Comparison of ENCODE assay signal across 21 cellular contexts in the genomic region with DNA sequence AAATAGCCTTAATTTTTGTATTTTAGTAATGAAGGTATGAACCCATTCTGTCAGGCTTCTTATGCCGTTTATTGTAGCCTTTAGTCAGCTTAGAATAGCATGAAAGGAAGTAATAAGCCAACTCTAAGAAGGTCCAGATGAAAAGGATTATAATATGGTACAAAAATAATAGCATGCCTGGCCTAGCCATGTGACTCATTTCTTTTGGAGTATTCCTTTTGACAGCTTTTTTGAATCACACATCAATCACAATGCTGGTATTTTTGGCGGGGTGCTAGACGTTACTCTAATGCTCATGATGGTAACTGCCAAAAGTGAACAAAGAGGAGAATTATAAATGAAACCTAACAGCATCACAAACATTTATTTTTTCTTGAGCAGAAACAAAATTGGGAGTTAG. TPM values are rescaled to one million over a fixed set of nuclear protein-coding genes. Genes with fewer than 3 reads are reported as not detected.
DNase-seq lines count a peak whose midpoint lies in the region; ATAC-seq, FAIRE-seq and TF ChIP-seq lines count a peak whose summit lies in the region.
"Had no signal": no experiment of that assay in that cellular context is flagged by ENCODE, and none has a peak within 500 bp of the region (broad histone marks: within the 10 kb centered on the region; RNA-seq: fewer than 3 reads in every experiment).

No MANE protein-coding gene starts in this region.

- ATAC-seq in GM21447 (IDR thresholded peaks at IDR 0.05; ENCODE audit: unreplicated experiment): no peak
- ATAC-seq: body of pancreas; stimulated activated memory B cell treated with anti-CD40 and anti-IgM and Interleukin-4, amounts not matched to agents 10 μg/mL and 1 μg/mL and 100 μg/mL, for 72 hours had no signal

- DNase-seq in GM03348 (ENCODE audit: low spot score) (peak; percentile 24), RPMI7951 (ENCODE audit: low read depth) (peak; percentile 37), fibroblast of the aortic adventitia (ENCODE audit: low read depth) (peak; percentile 60), DMS114 treated with DMSO at 0.1 percent for 48 hours (lab: John Stamatoyannopoulos, UW; ENCODE audit: unreplicated experiment) (no peak), H7 (no peak), D721Med (ENCODE audit: insufficient read length, low spot score) (no peak)
- DNase-seq: activated CD4-positive, alpha-beta T cell treated with anti-CD3 and anti-CD28 coated beads for 1 hour; activated gamma-delta T cell treated with Interleukin-2 at 50 U/mL for 16 hours; BE2C; body of pancreas; effector memory CD4-positive, alpha-beta T cell; islet precursor cell; midbrain; NCI-H1436; NCI-H345; SIG-M5; T-helper 9 cell had no signal

- TF ChIP-seq CTCF in fibroblast of the aortic adventitia (IDR thresholded peaks at IDR 0.05; ENCODE audit: insufficient read depth, low read length): no peak
- TF ChIP-seq CTCF in D721Med (IDR thresholded peaks at IDR 0.05; ENCODE audit: insufficient read depth, missing control alignments): no peak

- H3K27ac ChIP-seq in skeletal muscle tissue (ENCODE audit: low read depth, low read length): peak overlapping the region; percentile 8
- H3K27ac ChIP-seq: body of pancreas had no signal

- H3K36me3 ChIP-seq in skeletal muscle tissue (ENCODE audit: control insufficient read depth in 3 of 3, insufficient read depth in 3 of 3, low read length in 3 of 3) (no peaks in the 10 kb centered on the region), H7 (replicated peaks; ENCODE audit: control insufficient read depth, insufficient read depth, low read length) (no peaks in the 10 kb centered on the region)
- H3K36me3 ChIP-seq: BE2C had no signal

- no peaks in the 10 kb centered on the region for H3K27me3 ChIP-seq in skeletal muscle tissue (ENCODE audit: control insufficient read depth in 3 of 3, insufficient read depth in 3 of 3, low read length in 3 of 3)
- no peaks in the 10 kb centered on the region for H3K27me3 ChIP-seq in H7 (ENCODE audit: control insufficient read depth, insufficient read depth, low read length)
- H3K27me3 ChIP-seq: BE2C, body of pancreas had no signal

- no peak overlapping the region for H3K9ac ChIP-seq in skeletal muscle tissue (ENCODE audit: low read depth in 1 of 3, low read length in 3 of 3)

- H3K9me3 ChIP-seq in skeletal muscle tissue (ENCODE audit: control insufficient read depth in 3 of 3, low read length in 3 of 3): no peaks in the 10 kb centered on the region
- H3K9me3 ChIP-seq: BE2C, body of pancreas had no signal

- no peak for FAIRE-seq in D721Med (lab: Jason Lieb, UNC)

- no peak overlapping the region for H3K4me3 ChIP-seq in fibroblast of the aortic adventitia (ENCODE audit: low read depth, low read length)
- no peak overlapping the region for H3K4me3 ChIP-seq in skeletal muscle tissue (ENCODE audit: low read length in 3 of 3)
- no peak overlapping the region for H3K4me3 ChIP-seq in H7 (ENCODE audit: insufficient read depth, low read depth, low read length)
- H3K4me3 ChIP-seq: body of pancreas, skin epidermis had no signal

- H3K4me1 ChIP-seq in skeletal muscle tissue (ENCODE audit: control insufficient read depth in 3 of 3, insufficient read depth in 3 of 3, low read length in 3 of 3): peaks cover 2 to 10% (median 4%) of the 10 kb centered on the region in 3 donors
- H3K4me1 ChIP-seq: BE2C had no signal

RNA-seq across cellular contexts. Expression of a gene that starts 19.9 kb away (rescaled TPM):
- total RNA-seq in RPMI7951 (2014; rRNA removed; shearing (Covaris generic)): 41.3 and 51.7 TPM in 2 replicates
- total RNA-seq in fibroblast of the aortic adventitia (ENCODE audit: low replicate concordance) (23.6 and 28.0 TPM in 2 replicates), skeletal muscle tissue (15.7 TPM)
- 20.0 and 32.7 TPM in 2 replicates for total RNA-seq in H7 (2014; rRNA removed; shearing (Covaris generic))

Comparison
In these comparisons a context has a peak if more than half of its experiments do, and no peak if none do; other contexts are left out.
1. DNase-seq: peak in GM03348 (single experiment), RPMI7951 (single experiment) and fibroblast of the aortic adventitia (single experiment); none in DMS114 treated with DMSO at 0.1 percent for 48 hours (single experiment), H7 (single experiment) and D721Med (single experiment).